2 cellular contexts compared by ENCODE assay signal in genomic region chr9:87793292-87793691, GRCh38.
TF ChIP-seq lines count a peak whose summit lies in the region.

No MANE protein-coding gene starts in this region.

TF ChIP-seq in A549, 52 proteins besides CTCF, POLR2A, EP300 and RAD21 (continued from another document):
- TF ChIP-seq, protein P1, sequence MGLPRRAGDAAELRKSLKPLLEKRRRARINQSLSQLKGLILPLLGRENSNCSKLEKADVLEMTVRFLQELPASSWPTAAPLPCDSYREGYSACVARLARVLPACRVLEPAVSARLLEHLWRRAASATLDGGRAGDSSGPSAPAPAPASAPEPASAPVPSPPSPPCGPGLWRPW (IDR thresholded peaks at IDR 0.05) = peak; percentile 92
- no peak for TF ChIP-seq CHD2 (IDR thresholded peaks at IDR 0.05; ENCODE audit: low read length, partially characterized antibody)
- TF ChIP-seq, protein P2, sequence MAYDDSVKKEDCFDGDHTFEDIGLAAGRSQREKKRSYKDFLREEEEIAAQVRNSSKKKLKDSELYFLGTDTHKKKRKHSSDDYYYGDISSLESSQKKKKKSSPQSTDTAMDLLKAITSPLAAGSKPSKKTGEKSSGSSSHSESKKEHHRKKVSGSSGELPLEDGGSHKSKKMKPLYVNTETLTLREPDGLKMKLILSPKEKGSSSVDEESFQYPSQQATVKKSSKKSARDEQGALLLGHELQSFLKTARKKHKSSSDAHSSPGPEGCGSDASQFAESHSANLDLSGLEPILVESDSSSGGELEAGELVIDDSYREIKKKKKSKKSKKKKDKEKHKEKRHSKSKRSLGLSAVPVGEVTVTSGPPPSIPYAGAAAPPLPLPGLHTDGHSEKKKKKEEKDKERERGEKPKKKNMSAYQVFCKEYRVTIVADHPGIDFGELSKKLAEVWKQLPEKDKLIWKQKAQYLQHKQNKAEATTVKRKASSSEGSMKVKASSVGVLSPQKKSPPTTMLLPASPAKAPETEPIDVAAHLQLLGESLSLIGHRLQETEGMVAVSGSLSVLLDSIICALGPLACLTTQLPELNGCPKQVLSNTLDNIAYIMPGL (CRISPR knock-in tag; IDR thresholded peaks at IDR 0.05; ENCODE audit: borderline replicate concordance) = no peak

TF ChIP-seq in SK-N-SH treated with all-trans-retinoic acid at 6 μM for 48 hours, 23 proteins besides CTCF, POLR2A, EP300 and RAD21 (continued from another document):
- TF ChIP-seq POU6F1 (CRISPR knock-in tag; IDR thresholded peaks at IDR 0.05; ENCODE audit: borderline replicate concordance, low read depth) (no peak), ZNF8 (CRISPR knock-in tag; IDR thresholded peaks at IDR 0.05) (no peak)
TF ChIP-seq in SK-N-SH treated with all-trans-retinoic acid at 6 μM for 48 hours: peak in this region for 0.
